Comparison of ENCODE assay signal across 22 cellular contexts in genomic region chr9:134913041-134913712, GRCh38. TPM values are rescaled to one million over a fixed set of nuclear protein-coding genes. Genes with fewer than 3 reads are reported as not detected.
"Had no signal": no experiment of that assay in that cellular context is flagged by ENCODE, and none has a peak within 500 bp of the region (broad histone marks: within the 10 kb centered on the region; RNA-seq: fewer than 3 reads in every experiment).

No MANE protein-coding gene starts in this region.

- H3K4me1 ChIP-seq: breast epithelium, lower lobe of right lung, prostate gland had no signal

- H3K27ac ChIP-seq: breast epithelium, coronary artery, heart left ventricle, lower lobe of right lung, ovary, prostate gland, thoracic aorta had no signal

- H3K4me3 Mint-ChIP-seq: activated B cell treated with CpG ODN at 0.5 μM for 24 hours; activated CD4-positive, alpha-beta memory T cell treated with anti-CD3 and anti-CD28 coated beads for 36 hours; activated naive CD8-positive, alpha-beta T cell; naive thymus-derived CD4-positive, alpha-beta T cell; neural crest cell; T-helper 17 cell had no signal

- H3K36me3 Mint-ChIP-seq: activated CD4-positive, alpha-beta memory T cell treated with anti-CD3 and anti-CD28 coated beads for 36 hours; activated naive CD8-positive, alpha-beta T cell; naive thymus-derived CD4-positive, alpha-beta T cell had no signal

- ATAC-seq: heart left ventricle; left cardiac atrium; lower lobe of right lung; naive thymus-derived CD4-positive, alpha-beta T cell; T-helper 17 cell had no signal

- H3K27ac Mint-ChIP-seq: activated B cell treated with CpG ODN at 0.5 μM for 24 hours; activated CD4-positive, alpha-beta memory T cell treated with anti-CD3 and anti-CD28 coated beads for 36 hours; activated naive CD8-positive, alpha-beta T cell; naive thymus-derived CD4-positive, alpha-beta T cell; T-helper 17 cell had no signal

- DNase-seq: activated B cell treated with CpG ODN at 0.5 μM for 24 hours; activated CD4-positive, alpha-beta memory T cell treated with anti-CD3 and anti-CD28 coated beads for 36 hours; activated CD4-positive, alpha-beta T cell treated with anti-CD3 and anti-CD28 coated beads for 4 hours; activated naive CD4-positive, alpha-beta T cell; amniotic stem cell; heart left ventricle; left cardiac atrium; lower lobe of right lung; naive thymus-derived CD4-positive, alpha-beta T cell; stimulated activated CD4-positive, alpha-beta T cell treated with anti-CD3 and anti-CD28 coated beads, Interleukin-4, amount 100 ng/mL, for 1 hour; stimulated activated naive CD4-positive, alpha-beta T cell treated with Interleukin-2 at 50 U/mL for 16 hours; T-helper 17 cell had no signal

- H3K36me3 ChIP-seq: breast epithelium, heart left ventricle, lower lobe of right lung, ovary, prostate gland, thoracic aorta had no signal

- H3K9me3 Mint-ChIP-seq: activated B cell treated with CpG ODN at 0.5 μM for 24 hours; activated CD4-positive, alpha-beta memory T cell treated with anti-CD3 and anti-CD28 coated beads for 36 hours; neural crest cell had no signal

- H3K4me1 Mint-ChIP-seq: neural crest cell had no signal

- H3K4me3 ChIP-seq: breast epithelium, coronary artery, heart left ventricle, lower lobe of right lung, ovary, prostate gland, thoracic aorta had no signal

- H3K27me3 ChIP-seq: ovary had no signal

- H3K9me3 ChIP-seq: breast epithelium, heart left ventricle, lower lobe of right lung, ovary, prostate gland, thoracic aorta had no signal

RNA-seq across cellular contexts. Expression of gene FCN1, which starts 4.5 kb away (rescaled TPM):
- total RNA-seq: activated CD4-positive, alpha-beta memory T cell treated with anti-CD3 and anti-CD28 coated beads for 36 hours; epithelial cell of proximal tubule; fibroblast of villous mesenchyme; neural crest cell had no signal

RNA-seq across cellular contexts. Expression of gene FCN2, which starts 32.6 kb away (rescaled TPM):
- total RNA-seq: activated B cell treated with CpG ODN at 0.5 μM for 24 hours; activated CD4-positive, alpha-beta memory T cell treated with anti-CD3 and anti-CD28 coated beads for 36 hours; epithelial cell of proximal tubule; fibroblast of villous mesenchyme; lower lobe of right lung; naive thymus-derived CD4-positive, alpha-beta T cell; neural crest cell; T-helper 17 cell; thoracic aorta; urinary bladder had no signal
- polyA plus RNA-seq: naive thymus-derived CD4-positive, alpha-beta T cell had no signal
